Comparison of ENCODE assay signal across 8 cellular contexts in the genomic region with DNA sequence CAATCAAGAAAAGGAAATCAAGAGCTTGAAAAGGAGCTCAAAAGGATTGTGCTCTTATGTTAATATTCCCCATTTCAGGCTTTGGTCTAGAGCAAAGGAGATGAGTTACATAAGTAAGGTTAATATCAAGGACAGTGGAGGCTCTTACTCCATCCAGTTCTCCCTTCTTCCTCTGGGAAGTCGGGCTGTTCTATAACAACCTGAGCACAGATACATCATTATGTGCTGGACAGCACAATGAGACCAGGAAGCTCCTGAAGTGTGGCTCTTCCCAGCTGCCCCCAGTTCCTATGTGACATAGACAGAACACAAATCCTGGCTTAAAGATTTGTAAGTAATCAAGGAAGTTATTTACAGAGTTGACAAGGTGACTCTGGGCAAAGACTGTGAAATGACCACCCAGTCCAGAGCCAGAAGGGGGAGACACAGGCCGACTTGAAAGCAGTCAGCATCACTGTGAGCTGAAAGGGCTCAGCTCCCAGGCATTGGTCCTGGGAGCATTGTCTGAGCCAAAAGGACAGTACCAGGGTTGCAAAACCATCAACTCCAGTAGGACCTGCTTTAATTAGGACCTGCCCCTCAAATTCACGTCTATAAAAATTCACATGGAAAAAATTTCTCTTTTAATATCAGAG.
DNase-seq lines count a peak whose midpoint lies in the region; ATAC-seq and TF ChIP-seq lines count a peak whose summit lies in the region.

No MANE protein-coding gene starts in this region.

- POLR2A ChIA-PET in Caco-2 (lab: Charles Lee) (no interaction called here), SK-N-SH (lab: Yijun Ruan, JAX) (no interaction called here)

- CTCF ChIA-PET in Caco-2 (lab: Charles Lee) (interaction anchor here (1.0 kb wide), 2 partner anchors 156 to 984 kb away, joined by 3 to 11 read pairs; no protein-coding TSS in a partner anchor), SK-N-SH (lab: Yijun Ruan, JAX) (interaction anchor here (0.7 to 1.2 kb wide), 2 partner anchors 977 to 982 kb away, joined by 3 to 5 read pairs; no protein-coding TSS in a partner anchor)

- no TSS peak for BruUV-seq in Caco-2 (replicated peaks; lab: Mats Ljungman, UMichigan)

- H3K4me3 ChIP-seq in Caco-2 (ENCODE audit: low read depth, low read length) (no peak overlapping the region), SK-N-SH (ENCODE audit: low read depth in 2 of 2, low read length in 1 of 2) (no peak overlapping the region; a peak in 1 of 4 replicates), psoas muscle (no peak overlapping the region)

- TF ChIP-seq CTCF in Caco-2 (IDR thresholded peaks at IDR 0.05; ENCODE audit: insufficient read depth in 1 of 2, low read depth in 1 of 2, low read length in 1 of 2, severe bottlenecking in 1 of 2, unreplicated experiment in 1 of 2) = peak; percentile 67 to 72
- peak; percentile 63 for TF ChIP-seq CTCF in SK-N-SH (IDR thresholded peaks at IDR 0.05)
- peak; percentile 46 for TF ChIP-seq CTCF in glutamatergic neuron (IDR thresholded peaks at IDR 0.05; ENCODE audit: partially characterized antibody, unreplicated experiment)
- peak; percentile 39 for TF ChIP-seq CTCF in psoas muscle (IDR thresholded peaks at IDR 0.05)

- H3K27ac ChIP-seq in SK-N-SH (ENCODE audit: low read depth in 2 of 2, low read length in 1 of 2) (no peak overlapping the region), psoas muscle (no peak overlapping the region)

- 2% methylated on average over 3 of the region's 3 CpGs for WGBS in SK-N-SH (ENCODE audit: low lambda C conversion rate)
- 4 to 23% (median 19%) methylated on average over 2 to 3 of the region's 3 CpGs for WGBS in psoas muscle, 3 donors

- H3K4me2 ChIP-seq in SK-N-SH = no peak overlapping the region

- H3K36me3 ChIP-seq in Caco-2 (ENCODE audit: control insufficient read depth, insufficient read depth, low read length) = no peaks in the 10 kb centered on the region
- no peaks in the 10 kb centered on the region for H3K36me3 ChIP-seq in SK-N-SH (replicated peaks in 1 of 2; ENCODE audit: control insufficient read depth in 1 of 2, insufficient read depth in 2 of 2, low read length in 1 of 2)
- H3K36me3 ChIP-seq in psoas muscle (ENCODE audit: insufficient read depth in 1 of 2, low read depth in 1 of 2) = no peaks in the 10 kb centered on the region

- intact Hi-C loops in Caco-2 (cut with micrococcal nuclease; ENCODE audit: unreplicated experiment) (loop anchor here (1.0 to 10.0 kb wide), 3 partner anchors 192 to 984 kb away; no protein-coding TSS in a partner anchor), psoas muscle (cut with DNase I) (loop anchor here in 1 of 2 donors (10.0 kb wide), 1 partner anchor 988 kb away; no protein-coding TSS in a partner anchor)

- H3K36me3 Mint-ChIP-seq in Caco-2 (ENCODE audit: insufficient read depth, unreplicated experiment) (no peaks in the 10 kb centered on the region), glutamatergic neuron (ENCODE audit: unreplicated experiment) (no peaks in the 10 kb centered on the region)

- DNase-seq in Caco-2 (peak; percentile 59 to 66), SK-N-SH (peak; percentile 14), glutamatergic neuron (peak; percentile 76), psoas muscle (peak; percentile 42 to 66), NCI-H1048 (lab: John Stamatoyannopoulos, UW) (no peak)

- no peaks in the 10 kb centered on the region for H3K9me2 ChIP-seq in SK-N-SH

- H3K4me3 Mint-ChIP-seq in Caco-2 (ENCODE audit: unreplicated experiment) (no peak overlapping the region), glutamatergic neuron (ENCODE audit: unreplicated experiment) (no peak overlapping the region)

- ATAC-seq in HG03442 (IDR thresholded peaks at IDR 0.05; ENCODE audit: unreplicated experiment) = peak; percentile 61
- ATAC-seq in psoas muscle = peak in 3 of 4 donors; percentile 55 to 60 (median 59)
- no peak for ATAC-seq in HG03378 (IDR thresholded peaks at IDR 0.05; ENCODE audit: unreplicated experiment)
- no peak for ATAC-seq in GM18502 (IDR thresholded peaks at IDR 0.05; ENCODE audit: poor library complexity, unreplicated experiment)

- H3K4me1 Mint-ChIP-seq in Caco-2 (ENCODE audit: low read depth, unreplicated experiment) (no peaks in the 10 kb centered on the region), glutamatergic neuron (ENCODE audit: low read depth, unreplicated experiment) (no peaks in the 10 kb centered on the region)

- peak; percentile 68 for TF ChIP-seq RAD21 in SK-N-SH (IDR thresholded peaks at IDR 0.05; ENCODE audit: low read length)

- no peak overlapping the region for H3K27ac Mint-ChIP-seq in Caco-2 (ENCODE audit: unreplicated experiment)
- no peak overlapping the region for H3K27ac Mint-ChIP-seq in glutamatergic neuron (ENCODE audit: unreplicated experiment)

- H3F3A ChIP-seq in SK-N-SH (replicated peaks; ENCODE audit: insufficient read depth) = no peaks in the 10 kb centered on the region

- H3K27me3 Mint-ChIP-seq in Caco-2 (ENCODE audit: insufficient read depth, unreplicated experiment) = no peaks in the 10 kb centered on the region
- H3K27me3 Mint-ChIP-seq in glutamatergic neuron (ENCODE audit: unreplicated experiment) = no peaks in the 10 kb centered on the region

- no peaks in the 10 kb centered on the region for H4K20me1 ChIP-seq in SK-N-SH (ENCODE audit: insufficient read depth)

- H3K4me1 ChIP-seq in Caco-2 (no peaks in the 10 kb centered on the region), SK-N-SH (ENCODE audit: control insufficient read depth in 1 of 2, insufficient read depth in 2 of 2, low read depth in 1 of 2, low read length in 1 of 2) (no peaks in the 10 kb centered on the region), psoas muscle (no peaks in the 10 kb centered on the region)

- H3K9ac ChIP-seq in SK-N-SH = no peak overlapping the region

- H3K27me3 ChIP-seq in Caco-2 (replicated peaks; ENCODE audit: control insufficient read depth, insufficient read depth, low read length) (no peaks in the 10 kb centered on the region), SK-N-SH (ENCODE audit: insufficient read depth) (no peaks in the 10 kb centered on the region; the same call in 1 of the 2 replicates), psoas muscle (ENCODE audit: insufficient read depth in 3 of 3, low read length in 2 of 3) (no peaks in the 10 kb centered on the region)

- TF ChIP-seq EP300 in SK-N-SH (IDR thresholded peaks at IDR 0.05; ENCODE audit: borderline replicate concordance in 1 of 2, low read depth in 1 of 2, low read length in 1 of 2) = no peak

- H3K79me2 ChIP-seq in SK-N-SH (ENCODE audit: insufficient read depth) = no peaks in the 10 kb centered on the region

- H3K9me3 Mint-ChIP-seq in Caco-2 (ENCODE audit: unreplicated experiment) (no peaks in the 10 kb centered on the region), glutamatergic neuron (ENCODE audit: unreplicated experiment) (no peaks in the 10 kb centered on the region)

- no peaks in the 10 kb centered on the region for H3K9me3 ChIP-seq in Caco-2
- no peaks in the 10 kb centered on the region for H3K9me3 ChIP-seq in SK-N-SH
- no peaks in the 10 kb centered on the region for H3K9me3 ChIP-seq in psoas muscle

- no peak overlapping the region for H2AFZ ChIP-seq in SK-N-SH (ENCODE audit: low read depth)

TF ChIP-seq in SK-N-SH, 30 proteins besides CTCF, POLR2A, EP300 and RAD21:
- TF ChIP-seq, protein P1, sequence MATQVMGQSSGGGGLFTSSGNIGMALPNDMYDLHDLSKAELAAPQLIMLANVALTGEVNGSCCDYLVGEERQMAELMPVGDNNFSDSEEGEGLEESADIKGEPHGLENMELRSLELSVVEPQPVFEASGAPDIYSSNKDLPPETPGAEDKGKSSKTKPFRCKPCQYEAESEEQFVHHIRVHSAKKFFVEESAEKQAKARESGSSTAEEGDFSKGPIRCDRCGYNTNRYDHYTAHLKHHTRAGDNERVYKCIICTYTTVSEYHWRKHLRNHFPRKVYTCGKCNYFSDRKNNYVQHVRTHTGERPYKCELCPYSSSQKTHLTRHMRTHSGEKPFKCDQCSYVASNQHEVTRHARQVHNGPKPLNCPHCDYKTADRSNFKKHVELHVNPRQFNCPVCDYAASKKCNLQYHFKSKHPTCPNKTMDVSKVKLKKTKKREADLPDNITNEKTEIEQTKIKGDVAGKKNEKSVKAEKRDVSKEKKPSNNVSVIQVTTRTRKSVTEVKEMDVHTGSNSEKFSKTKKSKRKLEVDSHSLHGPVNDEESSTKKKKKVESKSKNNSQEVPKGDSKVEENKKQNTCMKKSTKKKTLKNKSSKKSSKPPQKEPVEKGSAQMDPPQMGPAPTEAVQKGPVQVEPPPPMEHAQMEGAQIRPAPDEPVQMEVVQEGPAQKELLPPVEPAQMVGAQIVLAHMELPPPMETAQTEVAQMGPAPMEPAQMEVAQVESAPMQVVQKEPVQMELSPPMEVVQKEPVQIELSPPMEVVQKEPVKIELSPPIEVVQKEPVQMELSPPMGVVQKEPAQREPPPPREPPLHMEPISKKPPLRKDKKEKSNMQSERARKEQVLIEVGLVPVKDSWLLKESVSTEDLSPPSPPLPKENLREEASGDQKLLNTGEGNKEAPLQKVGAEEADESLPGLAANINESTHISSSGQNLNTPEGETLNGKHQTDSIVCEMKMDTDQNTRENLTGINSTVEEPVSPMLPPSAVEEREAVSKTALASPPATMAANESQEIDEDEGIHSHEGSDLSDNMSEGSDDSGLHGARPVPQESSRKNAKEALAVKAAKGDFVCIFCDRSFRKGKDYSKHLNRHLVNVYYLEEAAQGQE (IDR thresholded peaks at IDR 0.05; ENCODE audit: low read depth, low read length) = no peak
- peak; percentile 63 for TF ChIP-seq SMC3 (IDR thresholded peaks at IDR 0.05; ENCODE audit: low read depth, low read length)

Comparison
In these comparisons a context has a peak if more than half of its experiments do, and no peak if none do; other contexts are left out.
1. ATAC-seq: peak in HG03442 (single experiment) and psoas muscle (3 of 4); none in HG03378 (single experiment) and GM18502 (single experiment).
2. Peak in every context shown above with its lines, with median percentiles within 50 percentile points of each other: CTCF ChIP-seq.